3 cellular contexts compared by ENCODE assay signal in the genomic region with DNA sequence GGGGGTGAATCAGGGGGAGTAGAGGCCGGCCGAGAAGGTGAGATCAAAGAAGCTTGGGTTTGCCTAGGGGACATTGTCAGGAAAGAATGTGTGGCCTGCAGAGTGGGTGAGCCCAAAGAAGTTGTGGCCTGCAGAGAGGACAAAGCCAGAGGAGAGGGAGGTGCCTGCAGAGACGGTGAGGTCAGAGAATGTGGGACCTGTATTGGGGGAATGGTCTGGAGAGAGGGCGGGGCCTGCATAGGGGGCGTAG.
A peak's percentile ranks its signal among the peaks of the same experiment; 100 is the strongest.
TF ChIP-seq lines count a peak whose summit lies in the region.

No MANE protein-coding gene starts in this region.

TF ChIP-seq in A549, 52 proteins besides CTCF, POLR2A, EP300 and RAD21:
- TF ChIP-seq BHLHE40 (IDR thresholded peaks at IDR 0.05; ENCODE audit: low read depth, low read length) (no peak), RNF2 (IDR thresholded peaks at IDR 0.05; ENCODE audit: borderline replicate concordance, low read depth) (no peak), ESRRA (IDR thresholded peaks at IDR 0.05; ENCODE audit: borderline replicate concordance, low read length) (no peak), CEBPB (IDR thresholded peaks at IDR 0.05) (no peak), ZFP36 (IDR thresholded peaks at IDR 0.05; ENCODE audit: borderline replicate concordance, partially characterized antibody) (no peak), HOXB13 (CRISPR knock-in tag; IDR thresholded peaks at IDR 0.05; ENCODE audit: low read depth) (no peak), CBX8 (IDR thresholded peaks at IDR 0.05) (no peak), PHF8 (IDR thresholded peaks at IDR 0.05; ENCODE audit: borderline replicate concordance, low read depth) (no peak), HDAC2 (IDR thresholded peaks at IDR 0.05) (no peak), FOSL2 (IDR thresholded peaks at IDR 0.05) (no peak), FOSL2 (CRISPR knock-in tag; IDR thresholded peaks at IDR 0.05) (no peak), MYC (IDR thresholded peaks at IDR 0.05; ENCODE audit: borderline replicate concordance, low read length) (no peak), JUNB (IDR thresholded peaks at IDR 0.05) (no peak), RARB (CRISPR knock-in tag; IDR thresholded peaks at IDR 0.05) (no peak), CHD4 (IDR thresholded peaks at IDR 0.05; ENCODE audit: borderline replicate concordance) (no peak), MAFK (IDR thresholded peaks at IDR 0.05; ENCODE audit: partially characterized antibody) (no peak), ZSCAN20 (CRISPR knock-in tag; IDR thresholded peaks at IDR 0.05) (no peak)
- TF ChIP-seq, protein P1, sequence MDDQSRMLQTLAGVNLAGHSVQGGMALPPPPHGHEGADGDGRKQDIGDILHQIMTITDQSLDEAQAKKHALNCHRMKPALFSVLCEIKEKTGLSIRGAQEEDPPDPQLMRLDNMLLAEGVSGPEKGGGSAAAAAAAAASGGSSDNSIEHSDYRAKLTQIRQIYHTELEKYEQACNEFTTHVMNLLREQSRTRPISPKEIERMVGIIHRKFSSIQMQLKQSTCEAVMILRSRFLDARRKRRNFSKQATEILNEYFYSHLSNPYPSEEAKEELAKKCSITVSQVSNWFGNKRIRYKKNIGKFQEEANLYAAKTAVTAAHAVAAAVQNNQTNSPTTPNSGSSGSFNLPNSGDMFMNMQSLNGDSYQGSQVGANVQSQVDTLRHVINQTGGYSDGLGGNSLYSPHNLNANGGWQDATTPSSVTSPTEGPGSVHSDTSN (IDR thresholded peaks at IDR 0.05), result no peak
- TF ChIP-seq, protein P2, sequence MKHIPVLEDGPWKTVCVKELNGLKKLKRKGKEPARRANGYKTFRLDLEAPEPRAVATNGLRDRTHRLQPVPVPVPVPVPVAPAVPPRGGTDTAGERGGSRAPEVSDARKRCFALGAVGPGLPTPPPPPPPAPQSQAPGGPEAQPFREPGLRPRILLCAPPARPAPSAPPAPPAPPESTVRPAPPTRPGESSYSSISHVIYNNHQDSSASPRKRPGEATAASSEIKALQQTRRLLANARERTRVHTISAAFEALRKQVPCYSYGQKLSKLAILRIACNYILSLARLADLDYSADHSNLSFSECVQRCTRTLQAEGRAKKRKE (CRISPR knock-in tag; IDR thresholded peaks at IDR 0.05; ENCODE audit: low read depth), result no peak
- TF ChIP-seq, protein P3, sequence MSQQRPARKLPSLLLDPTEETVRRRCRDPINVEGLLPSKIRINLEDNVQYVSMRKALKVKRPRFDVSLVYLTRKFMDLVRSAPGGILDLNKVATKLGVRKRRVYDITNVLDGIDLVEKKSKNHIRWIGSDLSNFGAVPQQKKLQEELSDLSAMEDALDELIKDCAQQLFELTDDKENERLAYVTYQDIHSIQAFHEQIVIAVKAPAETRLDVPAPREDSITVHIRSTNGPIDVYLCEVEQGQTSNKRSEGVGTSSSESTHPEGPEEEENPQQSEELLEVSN (IDR thresholded peaks at IDR 0.05; ENCODE audit: borderline replicate concordance, low read depth), result no peak

TF ChIP-seq in HEK293, 187 proteins besides CTCF, POLR2A, EP300 and RAD21 (continues in another document):
- TF ChIP-seq, protein P4, sequence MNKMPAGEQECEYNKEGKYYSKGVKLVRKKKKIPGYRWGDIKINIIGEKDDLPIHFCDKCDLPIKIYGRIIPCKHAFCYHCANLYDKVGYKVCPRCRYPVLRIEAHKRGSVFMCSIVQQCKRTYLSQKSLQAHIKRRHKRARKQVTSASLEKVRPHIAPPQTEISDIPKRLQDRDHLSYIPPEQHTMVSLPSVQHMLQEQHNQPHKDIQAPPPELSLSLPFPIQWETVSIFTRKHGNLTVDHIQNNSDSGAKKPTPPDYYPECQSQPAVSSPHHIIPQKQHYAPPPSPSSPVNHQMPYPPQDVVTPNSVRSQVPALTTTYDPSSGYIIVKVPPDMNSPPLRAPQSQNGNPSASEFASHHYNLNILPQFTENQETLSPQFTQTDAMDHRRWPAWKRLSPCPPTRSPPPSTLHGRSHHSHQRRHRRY (tag by site-specific recombination; IDR thresholded peaks at IDR 0.05), result no peak
- 0 out of 2 replicates have a peak, but pooled peaks have one; percentile 11 for TF ChIP-seq ZBTB1 (tag by site-specific recombination; IDR thresholded peaks at IDR 0.05)
- no peak for TF ChIP-seq SP7 (tag by site-specific recombination; IDR thresholded peaks at IDR 0.05)
- TF ChIP-seq ZSCAN16 (tag by site-specific recombination; IDR thresholded peaks at IDR 0.05), result no peak
- TF ChIP-seq ZNF112 (tag by site-specific recombination; IDR thresholded peaks at IDR 0.05), result no peak
- TF ChIP-seq ZSCAN23 (tag by site-specific recombination; IDR thresholded peaks at IDR 0.05), result no peak
- TF ChIP-seq ZNF843 (tag by site-specific recombination; IDR thresholded peaks at IDR 0.05), result no peak
- TF ChIP-seq, protein P5, sequence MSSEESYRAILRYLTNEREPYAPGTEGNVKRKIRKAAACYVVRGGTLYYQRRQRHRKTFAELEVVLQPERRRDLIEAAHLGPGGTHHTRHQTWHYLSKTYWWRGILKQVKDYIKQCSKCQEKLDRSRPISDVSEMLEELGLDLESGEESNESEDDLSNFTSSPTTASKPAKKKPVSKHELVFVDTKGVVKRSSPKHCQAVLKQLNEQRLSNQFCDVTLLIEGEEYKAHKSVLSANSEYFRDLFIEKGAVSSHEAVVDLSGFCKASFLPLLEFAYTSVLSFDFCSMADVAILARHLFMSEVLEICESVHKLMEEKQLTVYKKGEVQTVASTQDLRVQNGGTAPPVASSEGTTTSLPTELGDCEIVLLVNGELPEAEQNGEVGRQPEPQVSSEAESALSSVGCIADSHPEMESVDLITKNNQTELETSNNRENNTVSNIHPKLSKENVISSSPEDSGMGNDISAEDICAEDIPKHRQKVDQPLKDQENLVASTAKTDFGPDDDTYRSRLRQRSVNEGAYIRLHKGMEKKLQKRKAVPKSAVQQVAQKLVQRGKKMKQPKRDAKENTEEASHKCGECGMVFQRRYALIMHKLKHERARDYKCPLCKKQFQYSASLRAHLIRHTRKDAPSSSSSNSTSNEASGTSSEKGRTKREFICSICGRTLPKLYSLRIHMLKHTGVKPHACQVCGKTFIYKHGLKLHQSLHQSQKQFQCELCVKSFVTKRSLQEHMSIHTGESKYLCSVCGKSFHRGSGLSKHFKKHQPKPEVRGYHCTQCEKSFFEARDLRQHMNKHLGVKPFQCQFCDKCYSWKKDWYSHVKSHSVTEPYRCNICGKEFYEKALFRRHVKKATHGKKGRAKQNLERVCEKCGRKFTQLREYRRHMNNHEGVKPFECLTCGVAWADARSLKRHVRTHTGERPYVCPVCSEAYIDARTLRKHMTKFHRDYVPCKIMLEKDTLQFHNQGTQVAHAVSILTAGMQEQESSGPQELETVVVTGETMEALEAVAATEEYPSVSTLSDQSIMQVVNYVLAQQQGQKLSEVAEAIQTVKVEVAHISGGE (tag by site-specific recombination; conservative IDR thresholded peaks at IDR 0.05; ENCODE audit: low read depth), result no peak
- no peak for TF ChIP-seq ZNF214 (tag by site-specific recombination; IDR thresholded peaks at IDR 0.05; ENCODE audit: borderline replicate concordance)
- no peak for TF ChIP-seq ZNF121 (tag by site-specific recombination; IDR thresholded peaks at IDR 0.05)
- peak; percentile 65; the same call in 1 of the 2 replicates for TF ChIP-seq ZIC2 (tag by site-specific recombination; IDR thresholded peaks at IDR 0.05)
- no peak for TF ChIP-seq ZNF10 (tag by site-specific recombination; IDR thresholded peaks at IDR 0.05)
- no peak for TF ChIP-seq ZNF629 (tag by site-specific recombination; IDR thresholded peaks at IDR 0.05)
- TF ChIP-seq, protein P6, sequence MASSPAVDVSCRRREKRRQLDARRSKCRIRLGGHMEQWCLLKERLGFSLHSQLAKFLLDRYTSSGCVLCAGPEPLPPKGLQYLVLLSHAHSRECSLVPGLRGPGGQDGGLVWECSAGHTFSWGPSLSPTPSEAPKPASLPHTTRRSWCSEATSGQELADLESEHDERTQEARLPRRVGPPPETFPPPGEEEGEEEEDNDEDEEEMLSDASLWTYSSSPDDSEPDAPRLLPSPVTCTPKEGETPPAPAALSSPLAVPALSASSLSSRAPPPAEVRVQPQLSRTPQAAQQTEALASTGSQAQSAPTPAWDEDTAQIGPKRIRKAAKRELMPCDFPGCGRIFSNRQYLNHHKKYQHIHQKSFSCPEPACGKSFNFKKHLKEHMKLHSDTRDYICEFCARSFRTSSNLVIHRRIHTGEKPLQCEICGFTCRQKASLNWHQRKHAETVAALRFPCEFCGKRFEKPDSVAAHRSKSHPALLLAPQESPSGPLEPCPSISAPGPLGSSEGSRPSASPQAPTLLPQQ (tag by site-specific recombination; IDR thresholded peaks at IDR 0.05), result no peak
- no peak for TF ChIP-seq ZFP69B (tag by site-specific recombination; IDR thresholded peaks at IDR 0.05)
- no peak for TF ChIP-seq ZNF133 (tag by site-specific recombination; IDR thresholded peaks at IDR 0.05)
- no peak for TF ChIP-seq ZNF830 (tag by site-specific recombination; IDR thresholded peaks at IDR 0.05; ENCODE audit: low read depth)

TF ChIP-seq in HepG2, 621 proteins besides CTCF, POLR2A, EP300 and RAD21 (continues in another document):
- no peak for TF ChIP-seq ZNF225 (CRISPR knock-in tag; IDR thresholded peaks at IDR 0.05)
- no peak for TF ChIP-seq GPN1 (CRISPR knock-in tag; IDR thresholded peaks at IDR 0.05; ENCODE audit: borderline replicate concordance)
- TF ChIP-seq POLR2G (IDR thresholded peaks at IDR 0.05; ENCODE audit: low read depth, low read length), result no peak
- TF ChIP-seq ZNF841 (CRISPR knock-in tag; IDR thresholded peaks at IDR 0.05; ENCODE audit: borderline replicate concordance), result no peak
- TF ChIP-seq, protein P7, sequence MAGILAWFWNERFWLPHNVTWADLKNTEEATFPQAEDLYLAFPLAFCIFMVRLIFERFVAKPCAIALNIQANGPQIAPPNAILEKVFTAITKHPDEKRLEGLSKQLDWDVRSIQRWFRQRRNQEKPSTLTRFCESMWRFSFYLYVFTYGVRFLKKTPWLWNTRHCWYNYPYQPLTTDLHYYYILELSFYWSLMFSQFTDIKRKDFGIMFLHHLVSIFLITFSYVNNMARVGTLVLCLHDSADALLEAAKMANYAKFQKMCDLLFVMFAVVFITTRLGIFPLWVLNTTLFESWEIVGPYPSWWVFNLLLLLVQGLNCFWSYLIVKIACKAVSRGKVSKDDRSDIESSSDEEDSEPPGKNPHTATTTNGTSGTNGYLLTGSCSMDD (CRISPR knock-in tag; IDR thresholded peaks at IDR 0.05), result no peak
- no peak for TF ChIP-seq ZNF224 (CRISPR knock-in tag; IDR thresholded peaks at IDR 0.05)
- no peak for TF ChIP-seq SAP130 (CRISPR knock-in tag; IDR thresholded peaks at IDR 0.05; ENCODE audit: low read depth)
- TF ChIP-seq, protein P8, sequence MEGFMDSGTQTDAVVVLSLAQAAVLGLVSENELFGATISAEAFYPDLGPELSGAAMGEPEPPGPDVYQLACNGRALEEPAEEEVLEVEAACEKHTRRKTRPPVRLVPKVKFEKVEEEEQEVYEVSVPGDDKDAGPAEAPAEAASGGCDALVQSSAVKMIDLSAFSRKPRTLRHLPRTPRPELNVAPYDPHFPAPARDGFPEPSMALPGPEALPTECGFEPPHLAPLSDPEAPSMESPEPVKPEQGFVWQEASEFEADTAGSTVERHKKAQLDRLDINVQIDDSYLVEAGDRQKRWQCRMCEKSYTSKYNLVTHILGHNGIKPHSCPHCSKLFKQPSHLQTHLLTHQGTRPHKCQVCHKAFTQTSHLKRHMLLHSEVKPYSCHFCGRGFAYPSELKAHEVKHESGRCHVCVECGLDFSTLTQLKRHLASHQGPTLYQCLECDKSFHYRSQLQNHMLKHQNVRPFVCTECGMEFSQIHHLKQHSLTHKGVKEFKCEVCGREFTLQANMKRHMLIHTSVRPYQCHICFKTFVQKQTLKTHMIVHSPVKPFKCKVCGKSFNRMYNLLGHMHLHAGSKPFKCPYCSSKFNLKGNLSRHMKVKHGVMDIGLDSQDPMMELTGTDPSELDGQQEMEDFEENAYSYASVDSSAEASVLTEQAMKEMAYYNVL (CRISPR knock-in tag; IDR thresholded peaks at IDR 0.05; ENCODE audit: borderline replicate concordance), result no peak
- TF ChIP-seq, protein P9, sequence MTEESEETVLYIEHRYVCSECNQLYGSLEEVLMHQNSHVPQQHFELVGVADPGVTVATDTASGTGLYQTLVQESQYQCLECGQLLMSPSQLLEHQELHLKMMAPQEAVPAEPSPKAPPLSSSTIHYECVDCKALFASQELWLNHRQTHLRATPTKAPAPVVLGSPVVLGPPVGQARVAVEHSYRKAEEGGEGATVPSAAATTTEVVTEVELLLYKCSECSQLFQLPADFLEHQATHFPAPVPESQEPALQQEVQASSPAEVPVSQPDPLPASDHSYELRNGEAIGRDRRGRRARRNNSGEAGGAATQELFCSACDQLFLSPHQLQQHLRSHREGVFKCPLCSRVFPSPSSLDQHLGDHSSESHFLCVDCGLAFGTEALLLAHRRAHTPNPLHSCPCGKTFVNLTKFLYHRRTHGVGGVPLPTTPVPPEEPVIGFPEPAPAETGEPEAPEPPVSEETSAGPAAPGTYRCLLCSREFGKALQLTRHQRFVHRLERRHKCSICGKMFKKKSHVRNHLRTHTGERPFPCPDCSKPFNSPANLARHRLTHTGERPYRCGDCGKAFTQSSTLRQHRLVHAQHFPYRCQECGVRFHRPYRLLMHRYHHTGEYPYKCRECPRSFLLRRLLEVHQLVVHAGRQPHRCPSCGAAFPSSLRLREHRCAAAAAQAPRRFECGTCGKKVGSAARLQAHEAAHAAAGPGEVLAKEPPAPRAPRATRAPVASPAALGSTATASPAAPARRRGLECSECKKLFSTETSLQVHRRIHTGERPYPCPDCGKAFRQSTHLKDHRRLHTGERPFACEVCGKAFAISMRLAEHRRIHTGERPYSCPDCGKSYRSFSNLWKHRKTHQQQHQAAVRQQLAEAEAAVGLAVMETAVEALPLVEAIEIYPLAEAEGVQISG (CRISPR knock-in tag; IDR thresholded peaks at IDR 0.05), result 0 out of 2 replicates have a peak, but pooled peaks have one; percentile 29
- TF ChIP-seq, protein P10, sequence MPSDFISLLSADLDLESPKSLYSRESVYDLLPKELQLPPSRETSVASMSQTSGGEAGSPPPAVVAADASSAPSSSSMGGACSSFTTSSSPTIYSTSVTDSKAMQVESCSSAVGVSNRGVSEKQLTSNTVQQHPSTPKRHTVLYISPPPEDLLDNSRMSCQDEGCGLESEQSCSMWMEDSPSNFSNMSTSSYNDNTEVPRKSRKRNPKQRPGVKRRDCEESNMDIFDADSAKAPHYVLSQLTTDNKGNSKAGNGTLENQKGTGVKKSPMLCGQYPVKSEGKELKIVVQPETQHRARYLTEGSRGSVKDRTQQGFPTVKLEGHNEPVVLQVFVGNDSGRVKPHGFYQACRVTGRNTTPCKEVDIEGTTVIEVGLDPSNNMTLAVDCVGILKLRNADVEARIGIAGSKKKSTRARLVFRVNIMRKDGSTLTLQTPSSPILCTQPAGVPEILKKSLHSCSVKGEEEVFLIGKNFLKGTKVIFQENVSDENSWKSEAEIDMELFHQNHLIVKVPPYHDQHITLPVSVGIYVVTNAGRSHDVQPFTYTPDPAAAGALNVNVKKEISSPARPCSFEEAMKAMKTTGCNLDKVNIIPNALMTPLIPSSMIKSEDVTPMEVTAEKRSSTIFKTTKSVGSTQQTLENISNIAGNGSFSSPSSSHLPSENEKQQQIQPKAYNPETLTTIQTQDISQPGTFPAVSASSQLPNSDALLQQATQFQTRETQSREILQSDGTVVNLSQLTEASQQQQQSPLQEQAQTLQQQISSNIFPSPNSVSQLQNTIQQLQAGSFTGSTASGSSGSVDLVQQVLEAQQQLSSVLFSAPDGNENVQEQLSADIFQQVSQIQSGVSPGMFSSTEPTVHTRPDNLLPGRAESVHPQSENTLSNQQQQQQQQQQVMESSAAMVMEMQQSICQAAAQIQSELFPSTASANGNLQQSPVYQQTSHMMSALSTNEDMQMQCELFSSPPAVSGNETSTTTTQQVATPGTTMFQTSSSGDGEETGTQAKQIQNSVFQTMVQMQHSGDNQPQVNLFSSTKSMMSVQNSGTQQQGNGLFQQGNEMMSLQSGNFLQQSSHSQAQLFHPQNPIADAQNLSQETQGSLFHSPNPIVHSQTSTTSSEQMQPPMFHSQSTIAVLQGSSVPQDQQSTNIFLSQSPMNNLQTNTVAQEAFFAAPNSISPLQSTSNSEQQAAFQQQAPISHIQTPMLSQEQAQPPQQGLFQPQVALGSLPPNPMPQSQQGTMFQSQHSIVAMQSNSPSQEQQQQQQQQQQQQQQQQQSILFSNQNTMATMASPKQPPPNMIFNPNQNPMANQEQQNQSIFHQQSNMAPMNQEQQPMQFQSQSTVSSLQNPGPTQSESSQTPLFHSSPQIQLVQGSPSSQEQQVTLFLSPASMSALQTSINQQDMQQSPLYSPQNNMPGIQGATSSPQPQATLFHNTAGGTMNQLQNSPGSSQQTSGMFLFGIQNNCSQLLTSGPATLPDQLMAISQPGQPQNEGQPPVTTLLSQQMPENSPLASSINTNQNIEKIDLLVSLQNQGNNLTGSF (CRISPR knock-in tag; IDR thresholded peaks at IDR 0.05), result no peak
- no peak for TF ChIP-seq SMC3 (IDR thresholded peaks at IDR 0.05; ENCODE audit: low read length)
- peak; percentile 39; the same call in 1 of the 2 replicates for TF ChIP-seq ZFX (CRISPR knock-in tag; IDR thresholded peaks at IDR 0.05; ENCODE audit: low read depth)
